In the genomic region with DNA sequence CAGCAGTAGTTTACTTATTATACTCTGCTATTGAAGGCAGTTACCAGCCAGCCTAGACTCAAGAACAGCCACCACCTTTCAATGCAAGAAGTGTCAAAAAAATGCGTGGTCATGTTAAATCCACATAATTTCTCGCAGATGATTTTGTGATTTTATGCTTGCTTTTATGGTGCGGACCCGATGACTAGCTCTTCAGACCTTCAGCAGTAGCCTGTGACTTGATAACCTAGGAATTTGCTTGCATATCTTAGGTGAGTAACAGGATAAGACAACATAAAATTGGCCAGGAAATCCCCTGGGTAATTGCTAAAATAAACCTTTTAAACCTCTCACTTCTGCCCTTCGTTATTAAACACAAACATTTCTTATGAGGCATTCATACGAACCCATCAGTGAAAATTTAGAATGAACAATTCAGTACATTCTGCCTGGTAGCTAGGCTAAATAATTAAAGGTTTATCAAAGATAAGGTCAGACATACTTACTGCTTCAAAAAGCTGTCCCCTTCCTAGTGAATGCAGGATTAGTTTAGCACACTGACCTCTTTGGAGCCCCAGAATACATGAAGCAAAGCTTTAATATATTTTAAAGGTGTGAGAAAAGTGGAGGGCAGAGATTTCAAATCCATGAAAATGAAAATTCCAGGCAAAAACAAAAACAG, we compare ENCODE assay signal across 1 cellular context.
TF ChIP-seq lines count a peak whose summit lies in the region.

No MANE protein-coding gene starts in this region.

TF ChIP-seq in SK-N-SH, 30 proteins besides CTCF, POLR2A, EP300 and RAD21 (continued from another document):
- TF ChIP-seq MAX (IDR thresholded peaks at IDR 0.05; ENCODE audit: low read depth) (no peak), FOXJ3 (CRISPR knock-in tag; IDR thresholded peaks at IDR 0.05) (no peak), ZBTB33 (IDR thresholded peaks at IDR 0.05; ENCODE audit: borderline replicate concordance, low read depth) (no peak), NFIC (IDR thresholded peaks at IDR 0.05; ENCODE audit: borderline replicate concordance) (peak; percentile 33; the same call in 1 of the 2 replicates), FOSL2 (IDR thresholded peaks at IDR 0.05; ENCODE audit: borderline replicate concordance, low read depth) (peak; percentile 82), TEAD4 (IDR thresholded peaks at IDR 0.05; ENCODE audit: borderline replicate concordance, insufficient read depth) (peak; percentile 80; the same call in 1 of the 2 replicates), SMC3 (IDR thresholded peaks at IDR 0.05; ENCODE audit: low read depth, low read length) (no peak), NRF1 (IDR thresholded peaks at IDR 0.05; ENCODE audit: low read depth, low read length) (no peak), GABPA (IDR thresholded peaks at IDR 0.05; ENCODE audit: low read depth) (no peak), TCF12 (IDR thresholded peaks at IDR 0.05) (peak; percentile 68), SIN3A (IDR thresholded peaks at IDR 0.05; ENCODE audit: borderline replicate concordance, low read depth, low read length) (no peak), IRF3 (IDR thresholded peaks at IDR 0.05; ENCODE audit: low read depth, low read length) (no peak), TAF1 (IDR thresholded peaks at IDR 0.05; ENCODE audit: borderline replicate concordance, low read depth, low read length) (no peak), RCOR1 (IDR thresholded peaks at IDR 0.05; ENCODE audit: low read length) (no peak), RXRA (IDR thresholded peaks at IDR 0.05; ENCODE audit: borderline replicate concordance, low read depth) (no peak), ELF1 (IDR thresholded peaks at IDR 0.05) (no peak), EZH2phosphoT487 (IDR thresholded peaks at IDR 0.05; ENCODE audit: borderline replicate concordance, low read depth) (no peak), YY1 (IDR thresholded peaks at IDR 0.05; ENCODE audit: low read depth) (no peak), JUND (IDR thresholded peaks at IDR 0.05) (peak; percentile 84), MEF2A (IDR thresholded peaks at IDR 0.05; ENCODE audit: borderline replicate concordance, low read depth) (no peak; the same call in 1 of the 2 replicates)
- TF ChIP-seq, protein P1, sequence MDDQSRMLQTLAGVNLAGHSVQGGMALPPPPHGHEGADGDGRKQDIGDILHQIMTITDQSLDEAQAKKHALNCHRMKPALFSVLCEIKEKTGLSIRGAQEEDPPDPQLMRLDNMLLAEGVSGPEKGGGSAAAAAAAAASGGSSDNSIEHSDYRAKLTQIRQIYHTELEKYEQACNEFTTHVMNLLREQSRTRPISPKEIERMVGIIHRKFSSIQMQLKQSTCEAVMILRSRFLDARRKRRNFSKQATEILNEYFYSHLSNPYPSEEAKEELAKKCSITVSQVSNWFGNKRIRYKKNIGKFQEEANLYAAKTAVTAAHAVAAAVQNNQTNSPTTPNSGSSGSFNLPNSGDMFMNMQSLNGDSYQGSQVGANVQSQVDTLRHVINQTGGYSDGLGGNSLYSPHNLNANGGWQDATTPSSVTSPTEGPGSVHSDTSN (IDR thresholded peaks at IDR 0.05), result peak; percentile 50; the same call in 1 of the 2 replicates
- TF ChIP-seq, protein P2, sequence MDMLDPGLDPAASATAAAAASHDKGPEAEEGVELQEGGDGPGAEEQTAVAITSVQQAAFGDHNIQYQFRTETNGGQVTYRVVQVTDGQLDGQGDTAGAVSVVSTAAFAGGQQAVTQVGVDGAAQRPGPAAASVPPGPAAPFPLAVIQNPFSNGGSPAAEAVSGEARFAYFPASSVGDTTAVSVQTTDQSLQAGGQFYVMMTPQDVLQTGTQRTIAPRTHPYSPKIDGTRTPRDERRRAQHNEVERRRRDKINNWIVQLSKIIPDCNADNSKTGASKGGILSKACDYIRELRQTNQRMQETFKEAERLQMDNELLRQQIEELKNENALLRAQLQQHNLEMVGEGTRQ (IDR thresholded peaks at IDR 0.05; ENCODE audit: borderline replicate concordance, low read depth, low read length), result no peak
